ENCODE assay signal across 1 cellular context in genomic region chr7:46494026-46494425, GRCh38.
TF ChIP-seq lines count a peak whose summit lies in the region.

No MANE protein-coding gene starts in this region.

TF ChIP-seq in SK-N-SH, 30 proteins besides CTCF, POLR2A, EP300 and RAD21 (continued from another document):
- TF ChIP-seq REST (IDR thresholded peaks at IDR 0.05; ENCODE audit: low read depth, low read length): no peak
- TF ChIP-seq FOXM1 (IDR thresholded peaks at IDR 0.05; ENCODE audit: low read depth): no peak
- no peak for TF ChIP-seq ZBTB33 (IDR thresholded peaks at IDR 0.05; ENCODE audit: borderline replicate concordance, low read depth)
- TF ChIP-seq IRF3 (IDR thresholded peaks at IDR 0.05; ENCODE audit: low read depth, low read length): no peak
